In genomic region chr16:2096853-2097620, GRCh38 we compare ENCODE assay signal across 2 cellular contexts.
TF ChIP-seq lines count a peak whose summit lies in the region.

No MANE protein-coding gene starts in this region.

TF ChIP-seq in Ishikawa, 13 proteins besides CTCF, POLR2A, EP300 and RAD21:
- TF ChIP-seq NFIC (IDR thresholded peaks at IDR 0.05) (peak; percentile 78), FOXM1 (IDR thresholded peaks at IDR 0.05; ENCODE audit: borderline replicate concordance, low read depth) (no peak)

TF ChIP-seq in H1, 55 proteins besides CTCF, POLR2A, EP300 and RAD21:
- no peak for TF ChIP-seq KDM4A (IDR thresholded peaks at IDR 0.05; ENCODE audit: low read depth, low read length, severe bottlenecking)
- no peak for TF ChIP-seq SRF (IDR thresholded peaks at IDR 0.05; ENCODE audit: low read depth, low read length)
- no peak for TF ChIP-seq CTBP2 (IDR thresholded peaks at IDR 0.05; ENCODE audit: borderline replicate concordance, insufficient read depth, insufficient read length, low read length)
- TF ChIP-seq ATF3 (IDR thresholded peaks at IDR 0.05; ENCODE audit: insufficient read depth, low read depth, low read length) = no peak
- TF ChIP-seq SIN3A (conservative IDR thresholded peaks at IDR 0.05 in 1 of 2, IDR thresholded peaks at IDR 0.05 in 1 of 2; ENCODE audit: low read depth in 1 of 2, low read length in 2 of 2) = no peak
- TF ChIP-seq HDAC2 (IDR thresholded peaks at IDR 0.05; ENCODE audit: borderline replicate concordance in 1 of 2, low read depth in 2 of 2, low read length in 2 of 2) = no peak
- no peak for TF ChIP-seq KDM1A (IDR thresholded peaks at IDR 0.05; ENCODE audit: borderline replicate concordance, low read length)
- TF ChIP-seq USF2 (IDR thresholded peaks at IDR 0.05; ENCODE audit: low read length) = no peak
- TF ChIP-seq CBX5 (IDR thresholded peaks at IDR 0.05; ENCODE audit: low read depth, low read length) = no peak
- no peak for TF ChIP-seq CHD7 (IDR thresholded peaks at IDR 0.05; ENCODE audit: insufficient replicate concordance, low read length)
- no peak for TF ChIP-seq SIX5 (IDR thresholded peaks at IDR 0.05; ENCODE audit: low read depth, low read length)
- no peak for TF ChIP-seq RXRA (IDR thresholded peaks at IDR 0.05; ENCODE audit: insufficient read depth, low read depth, low read length)
- TF ChIP-seq SIRT6 (IDR thresholded peaks at IDR 0.05; ENCODE audit: low read length) = no peak
- no peak for TF ChIP-seq EZH2 (IDR thresholded peaks at IDR 0.05; ENCODE audit: low read depth, low read length, severe bottlenecking)
TF ChIP-seq in H1: peak in this region for 0.
